ENCODE assay signal across 1 cellular context in the genomic region with DNA sequence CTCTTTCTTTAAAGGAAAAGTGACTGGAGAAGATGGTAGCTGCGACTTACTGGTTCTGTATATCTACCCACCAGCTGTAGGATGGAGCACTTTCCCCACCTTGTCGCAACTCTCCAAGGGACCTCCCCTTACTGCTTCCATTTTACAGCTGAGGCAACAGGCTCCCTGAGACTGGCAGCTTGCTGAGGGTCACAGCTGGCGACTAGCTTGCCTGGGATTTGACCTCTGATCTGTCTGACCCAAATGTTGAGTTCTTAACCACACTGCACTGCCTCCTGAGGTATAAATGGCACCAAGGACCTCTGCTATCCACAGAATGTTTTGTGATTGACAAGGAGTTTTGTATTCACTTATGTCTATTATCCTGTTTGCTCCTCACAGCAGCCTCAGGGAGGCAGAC.
TF ChIP-seq lines count a peak whose summit lies in the region.

No MANE protein-coding gene starts in this region.

TF ChIP-seq in HepG2, 621 proteins besides CTCF, POLR2A, EP300 and RAD21 (continued from another document):
- TF ChIP-seq SNAPC4 (CRISPR knock-in tag; IDR thresholded peaks at IDR 0.05) (no peak), RBM22 (optimal IDR thresholded peaks at IDR 0.05; ENCODE audit: low read length) (no peak), ZNF83 (CRISPR knock-in tag; IDR thresholded peaks at IDR 0.05; ENCODE audit: borderline replicate concordance) (no peak), MIER2 (CRISPR knock-in tag; IDR thresholded peaks at IDR 0.05) (no peak), ZBTB7A (CRISPR knock-in tag; IDR thresholded peaks at IDR 0.05) (no peak), RARG (CRISPR knock-in tag; IDR thresholded peaks at IDR 0.05; ENCODE audit: low read depth) (no peak), RAD51 (IDR thresholded peaks at IDR 0.05; ENCODE audit: borderline replicate concordance) (no peak), ZNF543 (CRISPR knock-in tag; IDR thresholded peaks at IDR 0.05) (no peak), ZNF589 (CRISPR knock-in tag; conservative IDR thresholded peaks at IDR 0.05) (no peak), NR2F1 (CRISPR knock-in tag; IDR thresholded peaks at IDR 0.05) (no peak), FOXP1 (IDR thresholded peaks at IDR 0.05) (no peak), FOXP1 (CRISPR knock-in tag; IDR thresholded peaks at IDR 0.05) (no peak)
- TF ChIP-seq, protein P1, sequence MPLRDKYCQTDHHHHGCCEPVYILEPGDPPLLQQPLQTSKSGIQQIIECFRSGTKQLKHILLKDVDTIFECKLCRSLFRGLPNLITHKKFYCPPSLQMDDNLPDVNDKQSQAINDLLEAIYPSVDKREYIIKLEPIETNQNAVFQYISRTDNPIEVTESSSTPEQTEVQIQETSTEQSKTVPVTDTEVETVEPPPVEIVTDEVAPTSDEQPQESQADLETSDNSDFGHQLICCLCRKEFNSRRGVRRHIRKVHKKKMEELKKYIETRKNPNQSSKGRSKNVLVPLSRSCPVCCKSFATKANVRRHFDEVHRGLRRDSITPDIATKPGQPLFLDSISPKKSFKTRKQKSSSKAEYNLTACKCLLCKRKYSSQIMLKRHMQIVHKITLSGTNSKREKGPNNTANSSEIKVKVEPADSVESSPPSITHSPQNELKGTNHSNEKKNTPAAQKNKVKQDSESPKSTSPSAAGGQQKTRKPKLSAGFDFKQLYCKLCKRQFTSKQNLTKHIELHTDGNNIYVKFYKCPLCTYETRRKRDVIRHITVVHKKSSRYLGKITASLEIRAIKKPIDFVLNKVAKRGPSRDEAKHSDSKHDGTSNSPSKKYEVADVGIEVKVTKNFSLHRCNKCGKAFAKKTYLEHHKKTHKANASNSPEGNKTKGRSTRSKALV (CRISPR knock-in tag; IDR thresholded peaks at IDR 0.05): no peak
